In genomic region chrX:118350715-118351114, GRCh38 we compare ENCODE assay signal across 11 cellular contexts.
DNase-seq lines count a peak whose midpoint lies in the region; ATAC-seq and TF ChIP-seq lines count a peak whose summit lies in the region.
"Had no signal": no experiment of that assay in that cellular context is flagged by ENCODE, and none has a peak within 500 bp of the region (broad histone marks: within the 10 kb centered on the region; RNA-seq: fewer than 3 reads in every experiment).

No MANE protein-coding gene starts in this region.

- H3K27ac Mint-ChIP-seq in memory B cell, result peak overlapping the region; percentile 35

- no peak overlapping the region for H3K9ac ChIP-seq in SU-DHL-6 (ENCODE audit: low read length)

- peaks cover 27% of the 10 kb centered on the region for H3K79me2 ChIP-seq in SU-DHL-6 (ENCODE audit: insufficient read depth, low read length)

- peak overlapping the region; percentile 31 for H3K4me3 ChIP-seq in GM12865 (ENCODE audit: low read depth, low read length)
- no peak overlapping the region for H3K4me3 ChIP-seq in SU-DHL-6 (ENCODE audit: insufficient read depth, low read length, poor library complexity, severe bottlenecking)
- H3K4me3 ChIP-seq: heart left ventricle, stomach had no signal

- H3F3A ChIP-seq in SU-DHL-6 (ENCODE audit: insufficient read depth), result no peaks in the 10 kb centered on the region

- H3K27me3 ChIP-seq in SU-DHL-6 (ENCODE audit: low read length), result no peaks in the 10 kb centered on the region
- H3K27me3 ChIP-seq: heart left ventricle, stomach had no signal

- no peak overlapping the region for H3K4me3 Mint-ChIP-seq in memory B cell

- no peaks in the 10 kb centered on the region for H3K9me3 ChIP-seq in SU-DHL-6 (ENCODE audit: insufficient read depth, low read length)
- H3K9me3 ChIP-seq: heart left ventricle, stomach had no signal

- H4K20me1 ChIP-seq in SU-DHL-6 (ENCODE audit: low read depth, low read length), result no peaks in the 10 kb centered on the region

- H3K36me3 Mint-ChIP-seq in memory B cell, result no peaks in the 10 kb centered on the region

- H3K9me2 ChIP-seq in SU-DHL-6 (replicated peaks; ENCODE audit: insufficient read depth, low read length), result no peaks in the 10 kb centered on the region

- ATAC-seq in HG02870 (IDR thresholded peaks at IDR 0.05; ENCODE audit: unreplicated experiment) (peak; percentile 19), memory B cell (ENCODE audit: low read depth) (no peak), HG03159 (IDR thresholded peaks at IDR 0.05; ENCODE audit: unreplicated experiment) (no peak)
- ATAC-seq: heart left ventricle had no signal

- H3K27ac ChIP-seq in SU-DHL-6 (ENCODE audit: low read depth, low read length), result no peak overlapping the region

- H3K36me3 ChIP-seq in SU-DHL-6 (ENCODE audit: low read length), result no peaks in the 10 kb centered on the region
- H3K36me3 ChIP-seq: heart left ventricle, stomach had no signal

- no peak for TF ChIP-seq CTCF in GM12865 (IDR thresholded peaks at IDR 0.05; ENCODE audit: insufficient read depth, low read depth, low read length, missing control alignments)
- no peak for TF ChIP-seq CTCF in SU-DHL-6 (IDR thresholded peaks at IDR 0.05; ENCODE audit: insufficient read depth, low read length, poor library complexity, severe bottlenecking)

- DNase-seq in GM12865 (ENCODE audit: low read depth) (peak; percentile 31), memory B cell (ENCODE audit: low spot score in 2 of 2) (no peak), GDM1 (lab: John Stamatoyannopoulos, UW) (no peak), NK-92 (lab: John Stamatoyannopoulos, UW; ENCODE audit: unreplicated experiment) (no peak)
- DNase-seq in activated CD4-positive, CD25-positive, alpha-beta regulatory T cell (lab: John Stamatoyannopoulos, UW), result no peak
- DNase-seq: heart left ventricle; stimulated activated CD4-positive, alpha-beta T cell treated with anti-CD3 and anti-CD28 coated beads, Interleukin-12 subunit alpha, Interleukin-12 subunit beta, amount 100 ng/mL, for 4 hours; stomach had no signal

- H3K4me2 ChIP-seq in SU-DHL-6 (ENCODE audit: low read depth, low read length, poor library complexity, severe bottlenecking), result peak overlapping the region; percentile 13

- H3K27me3 Mint-ChIP-seq in memory B cell, result no peaks in the 10 kb centered on the region

- peaks cover 32% of the 10 kb centered on the region for H3K4me1 Mint-ChIP-seq in memory B cell

- H2AFZ ChIP-seq in SU-DHL-6 (ENCODE audit: low read depth, low read length, severe bottlenecking), result no peak overlapping the region

- H3K9me3 Mint-ChIP-seq in memory B cell, result no peaks in the 10 kb centered on the region
